35 cellular contexts compared by ENCODE assay signal in genomic region chr18:52452427-52452826, GRCh38.
"Had no signal": no experiment of that assay in that cellular context is flagged by ENCODE, and none has a peak within 500 bp of the region (broad histone marks: within the 10 kb centered on the region; RNA-seq: fewer than 3 reads in every experiment).

No MANE protein-coding gene starts in this region.

- ATAC-seq: activated CD4-positive, CD25-positive, alpha-beta regulatory T cell treated with anti-CD3 and anti-CD28 coated beads, Interleukin-2, amount 50 U/mL, for 24 hours; activated CD8-positive, alpha-beta T cell treated with anti-CD3 and anti-CD28 coated beads for 36 hours; activated naive CD8-positive, alpha-beta T cell treated with anti-CD3 and anti-CD28 coated beads, Interleukin-2, amount 50 U/mL, for 24 hours; effector memory CD8-positive, alpha-beta T cell; foreskin keratinocyte; gastrocnemius medialis; heart left ventricle; T-helper 17 cell had no signal

- H3K27ac Mint-ChIP-seq: activated B cell treated with CpG ODN at 0.5 μM for 24 hours; activated CD8-positive, alpha-beta T cell treated with anti-CD3 and anti-CD28 coated beads for 36 hours; activated naive CD4-positive, alpha-beta T cell treated with anti-CD3 and anti-CD28 coated beads for 36 hours; activated naive CD4-positive, alpha-beta T cell treated with anti-CD3 and anti-CD28 coated beads, Interleukin-2, amount 50 U/mL, for 24 hours; activated naive CD8-positive, alpha-beta T cell treated with anti-CD3 and anti-CD28 coated beads for 36 hours; activated naive CD8-positive, alpha-beta T cell treated with anti-CD3 and anti-CD28 coated beads, Interleukin-2, amount 50 U/mL, for 24 hours; activated T-helper 1 cell treated with anti-CD3 and anti-CD28 coated beads, Interleukin-12 subunit alpha, Interleukin-12 subunit beta, Interleukin-2, Interleukin-4 antibody, amounts not matched to agents 30 ng/mL and 10 ng/mL and 1 ng/mL, durations not matched to agents 14 hours and 24 hours and 36 hours; activated T-helper 2 cell treated with anti-CD3 and anti-CD28 coated beads, Interferon-gamma antibody, Interleukin-2, Interleukin-4, amounts not matched to agents 10 μg/mL and 5 μg/mL and 100 μg/mL, durations not matched to agents 14 hours and 24 hours and 36 hours; effector memory CD8-positive, alpha-beta T cell; T-helper 17 cell; T-helper 2 cell treated with Interferon-gamma antibody and Interleukin-4, amounts not matched to agents 5 μg/mL and 100 μg/mL, for 36 hours had no signal

- H3K27me3 ChIP-seq: adrenal gland, ascending aorta, esophagus squamous epithelium, foreskin keratinocyte, gastrocnemius medialis had no signal

- H3K4me1 ChIP-seq: adrenal gland, ascending aorta, esophagus squamous epithelium, foreskin keratinocyte, gastrocnemius medialis, heart left ventricle had no signal

- H3K27me3 Mint-ChIP-seq: activated B cell treated with CpG ODN at 0.5 μM for 24 hours; activated CD8-positive, alpha-beta T cell treated with anti-CD3 and anti-CD28 coated beads for 36 hours; activated naive CD4-positive, alpha-beta T cell treated with anti-CD3 and anti-CD28 coated beads, Interleukin-2, amount 50 U/mL, for 24 hours; activated naive CD8-positive, alpha-beta T cell treated with anti-CD3 and anti-CD28 coated beads for 36 hours; activated naive CD8-positive, alpha-beta T cell treated with anti-CD3 and anti-CD28 coated beads, Interleukin-2, amount 50 U/mL, for 24 hours; brain; effector memory CD8-positive, alpha-beta T cell; T-helper 17 cell had no signal

- H3K36me3 Mint-ChIP-seq: activated naive CD4-positive, alpha-beta T cell treated with anti-CD3 and anti-CD28 coated beads, Interleukin-2, amount 50 U/mL, for 24 hours; activated naive CD8-positive, alpha-beta T cell treated with anti-CD3 and anti-CD28 coated beads for 36 hours had no signal

- H3K4me1 Mint-ChIP-seq: activated B cell treated with CpG ODN at 0.5 μM for 24 hours; activated naive CD4-positive, alpha-beta T cell treated with anti-CD3 and anti-CD28 coated beads, Interleukin-2, amount 50 U/mL, for 24 hours; activated naive CD8-positive, alpha-beta T cell treated with anti-CD3 and anti-CD28 coated beads for 36 hours; activated naive CD8-positive, alpha-beta T cell treated with anti-CD3 and anti-CD28 coated beads, Interleukin-2, amount 50 U/mL, for 24 hours; T-helper 17 cell had no signal

- H3K4me3 ChIP-seq: adrenal gland, ascending aorta, esophagus squamous epithelium, gastrocnemius medialis, heart left ventricle had no signal

- H3K9me3 ChIP-seq: adrenal gland, ascending aorta, esophagus squamous epithelium, gastrocnemius medialis, heart left ventricle had no signal

- H3K4me3 Mint-ChIP-seq: activated B cell treated with CpG ODN at 0.5 μM for 24 hours; activated CD8-positive, alpha-beta T cell treated with anti-CD3 and anti-CD28 coated beads for 36 hours; activated naive CD4-positive, alpha-beta T cell treated with anti-CD3 and anti-CD28 coated beads for 36 hours; activated naive CD4-positive, alpha-beta T cell treated with anti-CD3 and anti-CD28 coated beads, Interleukin-2, amount 50 U/mL, for 24 hours; activated naive CD8-positive, alpha-beta T cell treated with anti-CD3 and anti-CD28 coated beads for 36 hours; activated naive CD8-positive, alpha-beta T cell treated with anti-CD3 and anti-CD28 coated beads, Interleukin-2, amount 50 U/mL, for 24 hours; activated T-helper 1 cell treated with anti-CD3 and anti-CD28 coated beads, Interleukin-12 subunit alpha, Interleukin-12 subunit beta, Interleukin-2, Interleukin-4 antibody, amounts not matched to agents 30 ng/mL and 10 ng/mL and 1 ng/mL, durations not matched to agents 14 hours and 24 hours and 36 hours; effector memory CD8-positive, alpha-beta T cell; T-helper 17 cell; T-helper 2 cell treated with Interferon-gamma antibody and Interleukin-4, amounts not matched to agents 5 μg/mL and 100 μg/mL, for 36 hours had no signal

- H3K27ac ChIP-seq: adrenal gland, ascending aorta, epithelial cell of prostate, esophagus squamous epithelium, foreskin keratinocyte, gastrocnemius medialis, heart left ventricle had no signal

- DNase-seq: activated B cell treated with CpG ODN at 0.5 μM for 24 hours; activated CD4-positive, alpha-beta T cell treated with anti-CD3 and anti-CD28 coated beads for 48 hours; activated CD4-positive, alpha-beta T cell treated with anti-CD3 and anti-CD28 coated beads, Interleukin-2, amount 50 U/mL, for 1 hour; activated CD4-positive, alpha-beta T cell treated with anti-CD3 and anti-CD28 coated beads, Interleukin-2, amount 50 U/mL, for 48 hours; activated CD8-positive, alpha-beta memory T cell treated with anti-CD3 and anti-CD28 coated beads for 24 hours; activated CD8-positive, alpha-beta T cell treated with anti-CD3 and anti-CD28 coated beads for 36 hours; activated effector memory CD4-positive, alpha-beta T cell treated with anti-CD3 and anti-CD28 coated beads, Interleukin-2, amount 50 U/mL, for 16 hours; activated naive CD4-positive, alpha-beta T cell treated with anti-CD3 and anti-CD28 coated beads for 36 hours; activated naive CD8-positive, alpha-beta T cell treated with anti-CD3 and anti-CD28 coated beads for 36 hours; activated naive CD8-positive, alpha-beta T cell treated with anti-CD3 and anti-CD28 coated beads, Interleukin-2, amount 50 U/mL, for 24 hours; activated T-cell treated with anti-CD3 and anti-CD28 coated beads, Interleukin-2, amount 50 U/mL, for 1 hour; activated T-cell treated with anti-CD3 and anti-CD28 coated beads, Interleukin-2, amount 50 U/mL, for 48 hours; adrenal gland; caudate nucleus; cortex of kidney; dermis blood vessel endothelial cell; effector CD4-positive, alpha-beta T cell; effector memory CD8-positive, alpha-beta T cell; esophagus squamous epithelium; foreskin keratinocyte; gastrocnemius medialis; glutamatergic neuron; heart left ventricle; T-helper 1 cell; T-helper 17 cell; T1000 had no signal

- H3K9me3 Mint-ChIP-seq: activated CD8-positive, alpha-beta T cell treated with anti-CD3 and anti-CD28 coated beads for 36 hours; activated naive CD4-positive, alpha-beta T cell treated with anti-CD3 and anti-CD28 coated beads for 36 hours; activated naive CD4-positive, alpha-beta T cell treated with anti-CD3 and anti-CD28 coated beads, Interleukin-2, amount 50 U/mL, for 24 hours; activated naive CD8-positive, alpha-beta T cell treated with anti-CD3 and anti-CD28 coated beads for 36 hours; activated naive CD8-positive, alpha-beta T cell treated with anti-CD3 and anti-CD28 coated beads, Interleukin-2, amount 50 U/mL, for 24 hours; activated T-helper 1 cell treated with anti-CD3 and anti-CD28 coated beads, Interleukin-12 subunit alpha, Interleukin-12 subunit beta, Interleukin-2, Interleukin-4 antibody, amounts not matched to agents 30 ng/mL and 10 ng/mL and 1 ng/mL, durations not matched to agents 14 hours and 24 hours and 36 hours had no signal

- H3K36me3 ChIP-seq: adrenal gland, ascending aorta, esophagus squamous epithelium, gastrocnemius medialis, heart left ventricle, WERI-Rb-1 had no signal
